1 cellular context compared by ENCODE assay signal in the genomic region with DNA sequence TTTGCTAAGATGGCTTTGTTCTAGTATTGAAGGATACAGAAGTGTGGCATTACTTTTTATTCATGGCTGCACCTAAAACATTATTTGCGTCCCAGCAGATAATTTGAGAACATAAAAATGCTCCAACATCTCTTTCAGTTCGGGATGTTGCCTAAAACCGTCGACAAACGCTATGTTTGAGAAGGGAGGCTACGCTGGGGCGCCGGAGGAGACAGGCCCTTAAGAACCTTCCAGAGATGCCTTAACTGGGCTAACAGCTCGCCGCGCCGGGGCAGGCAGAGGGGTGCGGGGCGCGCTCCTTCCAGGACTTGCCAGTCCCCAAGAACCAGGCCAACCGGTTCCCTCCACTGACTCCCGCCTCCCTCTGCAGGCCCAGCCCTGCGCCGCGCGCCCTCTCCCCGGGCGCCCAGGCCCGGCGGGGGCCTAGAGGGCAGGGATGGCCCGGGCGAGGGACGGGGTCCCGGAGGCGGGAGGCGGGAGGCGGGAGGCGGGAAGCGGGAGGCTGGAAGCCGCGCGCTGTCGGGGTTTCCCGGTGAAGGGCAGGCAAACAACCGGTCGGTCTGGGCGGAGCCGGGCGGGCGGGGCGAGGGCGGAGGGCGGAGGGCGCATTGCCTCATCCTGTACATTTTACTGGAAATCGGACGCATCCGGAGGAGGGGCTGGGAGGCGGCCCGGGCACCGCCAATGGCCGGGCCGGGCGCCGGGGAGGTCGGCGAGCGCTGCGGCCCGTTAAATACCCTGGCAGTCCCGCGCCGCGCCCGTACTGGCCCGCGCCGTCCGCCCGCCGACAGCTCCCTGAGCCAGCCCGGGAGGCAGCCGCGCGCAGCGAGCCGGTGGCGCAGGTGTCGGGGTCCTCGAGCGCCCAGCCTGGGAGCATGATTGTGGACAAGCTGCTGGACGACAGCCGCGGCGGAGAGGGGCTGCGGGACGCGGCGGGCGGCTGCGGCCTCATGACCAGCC.
A peak's percentile ranks its signal among the peaks of the same experiment; 100 is the strongest.
TF ChIP-seq lines count a peak whose summit lies in the region.

A gene with protein sequence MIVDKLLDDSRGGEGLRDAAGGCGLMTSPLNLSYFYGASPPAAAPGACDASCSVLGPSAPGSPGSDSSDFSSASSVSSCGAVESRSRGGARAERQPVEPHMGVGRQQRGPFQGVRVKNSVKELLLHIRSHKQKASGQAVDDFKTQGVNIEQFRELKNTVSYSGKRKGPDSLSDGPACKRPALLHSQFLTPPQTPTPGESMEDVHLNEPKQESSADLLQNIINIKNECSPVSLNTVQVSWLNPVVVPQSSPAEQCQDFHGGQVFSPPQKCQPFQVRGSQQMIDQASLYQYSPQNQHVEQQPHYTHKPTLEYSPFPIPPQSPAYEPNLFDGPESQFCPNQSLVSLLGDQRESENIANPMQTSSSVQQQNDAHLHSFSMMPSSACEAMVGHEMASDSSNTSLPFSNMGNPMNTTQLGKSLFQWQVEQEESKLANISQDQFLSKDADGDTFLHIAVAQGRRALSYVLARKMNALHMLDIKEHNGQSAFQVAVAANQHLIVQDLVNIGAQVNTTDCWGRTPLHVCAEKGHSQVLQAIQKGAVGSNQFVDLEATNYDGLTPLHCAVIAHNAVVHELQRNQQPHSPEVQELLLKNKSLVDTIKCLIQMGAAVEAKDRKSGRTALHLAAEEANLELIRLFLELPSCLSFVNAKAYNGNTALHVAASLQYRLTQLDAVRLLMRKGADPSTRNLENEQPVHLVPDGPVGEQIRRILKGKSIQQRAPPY (plus strand): TSS at position 761 of the 960 bp plus-strand sequence. CDS start 115 bp downstream, at position 876.

TF ChIP-seq in GM12878, 131 proteins besides CTCF, POLR2A, EP300 and RAD21 (continued from another document and continues in another):
- TF ChIP-seq, protein P1, sequence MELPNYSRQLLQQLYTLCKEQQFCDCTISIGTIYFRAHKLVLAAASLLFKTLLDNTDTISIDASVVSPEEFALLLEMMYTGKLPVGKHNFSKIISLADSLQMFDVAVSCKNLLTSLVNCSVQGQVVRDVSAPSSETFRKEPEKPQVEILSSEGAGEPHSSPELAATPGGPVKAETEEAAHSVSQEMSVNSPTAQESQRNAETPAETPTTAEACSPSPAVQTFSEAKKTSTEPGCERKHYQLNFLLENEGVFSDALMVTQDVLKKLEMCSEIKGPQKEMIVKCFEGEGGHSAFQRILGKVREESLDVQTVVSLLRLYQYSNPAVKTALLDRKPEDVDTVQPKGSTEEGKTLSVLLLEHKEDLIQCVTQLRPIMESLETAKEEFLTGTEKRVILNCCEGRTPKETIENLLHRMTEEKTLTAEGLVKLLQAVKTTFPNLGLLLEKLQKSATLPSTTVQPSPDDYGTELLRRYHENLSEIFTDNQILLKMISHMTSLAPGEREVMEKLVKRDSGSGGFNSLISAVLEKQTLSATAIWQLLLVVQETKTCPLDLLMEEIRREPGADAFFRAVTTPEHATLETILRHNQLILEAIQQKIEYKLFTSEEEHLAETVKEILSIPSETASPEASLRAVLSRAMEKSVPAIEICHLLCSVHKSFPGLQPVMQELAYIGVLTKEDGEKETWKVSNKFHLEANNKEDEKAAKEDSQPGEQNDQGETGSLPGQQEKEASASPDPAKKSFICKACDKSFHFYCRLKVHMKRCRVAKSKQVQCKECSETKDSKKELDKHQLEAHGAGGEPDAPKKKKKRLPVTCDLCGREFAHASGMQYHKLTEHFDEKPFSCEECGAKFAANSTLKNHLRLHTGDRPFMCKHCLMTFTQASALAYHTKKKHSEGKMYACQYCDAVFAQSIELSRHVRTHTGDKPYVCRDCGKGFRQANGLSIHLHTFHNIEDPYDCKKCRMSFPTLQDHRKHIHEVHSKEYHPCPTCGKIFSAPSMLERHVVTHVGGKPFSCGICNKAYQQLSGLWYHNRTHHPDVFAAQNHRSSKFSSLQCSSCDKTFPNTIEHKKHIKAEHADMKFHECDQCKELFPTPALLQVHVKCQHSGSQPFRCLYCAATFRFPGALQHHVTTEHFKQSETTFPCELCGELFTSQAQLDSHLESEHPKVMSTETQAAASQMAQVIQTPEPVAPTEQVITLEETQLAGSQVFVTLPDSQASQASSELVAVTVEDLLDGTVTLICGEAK (IDR thresholded peaks at IDR 0.05; ENCODE audit: borderline replicate concordance) = no peak
- TF ChIP-seq, protein P2, sequence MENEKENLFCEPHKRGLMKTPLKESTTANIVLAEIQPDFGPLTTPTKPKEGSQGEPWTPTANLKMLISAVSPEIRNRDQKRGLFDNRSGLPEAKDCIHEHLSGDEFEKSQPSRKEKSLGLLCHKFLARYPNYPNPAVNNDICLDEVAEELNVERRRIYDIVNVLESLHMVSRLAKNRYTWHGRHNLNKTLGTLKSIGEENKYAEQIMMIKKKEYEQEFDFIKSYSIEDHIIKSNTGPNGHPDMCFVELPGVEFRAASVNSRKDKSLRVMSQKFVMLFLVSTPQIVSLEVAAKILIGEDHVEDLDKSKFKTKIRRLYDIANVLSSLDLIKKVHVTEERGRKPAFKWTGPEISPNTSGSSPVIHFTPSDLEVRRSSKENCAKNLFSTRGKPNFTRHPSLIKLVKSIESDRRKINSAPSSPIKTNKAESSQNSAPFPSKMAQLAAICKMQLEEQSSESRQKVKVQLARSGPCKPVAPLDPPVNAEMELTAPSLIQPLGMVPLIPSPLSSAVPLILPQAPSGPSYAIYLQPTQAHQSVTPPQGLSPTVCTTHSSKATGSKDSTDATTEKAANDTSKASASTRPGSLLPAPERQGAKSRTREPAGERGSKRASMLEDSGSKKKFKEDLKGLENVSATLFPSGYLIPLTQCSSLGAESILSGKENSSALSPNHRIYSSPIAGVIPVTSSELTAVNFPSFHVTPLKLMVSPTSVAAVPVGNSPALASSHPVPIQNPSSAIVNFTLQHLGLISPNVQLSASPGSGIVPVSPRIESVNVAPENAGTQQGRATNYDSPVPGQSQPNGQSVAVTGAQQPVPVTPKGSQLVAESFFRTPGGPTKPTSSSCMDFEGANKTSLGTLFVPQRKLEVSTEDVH (IDR thresholded peaks at IDR 0.05; ENCODE audit: low read depth, partially characterized antibody) = no peak
- TF ChIP-seq ZNF217 (IDR thresholded peaks at IDR 0.05) = no peak
- TF ChIP-seq ETV6 (conservative IDR thresholded peaks at IDR 0.05 in 1 of 2, IDR thresholded peaks at IDR 0.05 in 1 of 2; ENCODE audit: borderline replicate concordance in 1 of 2, low read depth in 1 of 2) = no peak
- TF ChIP-seq FOXM1 (IDR thresholded peaks at IDR 0.05; ENCODE audit: low read depth, low read length) = no peak
- no peak for TF ChIP-seq ZSCAN29 (IDR thresholded peaks at IDR 0.05)
- TF ChIP-seq, protein P3, sequence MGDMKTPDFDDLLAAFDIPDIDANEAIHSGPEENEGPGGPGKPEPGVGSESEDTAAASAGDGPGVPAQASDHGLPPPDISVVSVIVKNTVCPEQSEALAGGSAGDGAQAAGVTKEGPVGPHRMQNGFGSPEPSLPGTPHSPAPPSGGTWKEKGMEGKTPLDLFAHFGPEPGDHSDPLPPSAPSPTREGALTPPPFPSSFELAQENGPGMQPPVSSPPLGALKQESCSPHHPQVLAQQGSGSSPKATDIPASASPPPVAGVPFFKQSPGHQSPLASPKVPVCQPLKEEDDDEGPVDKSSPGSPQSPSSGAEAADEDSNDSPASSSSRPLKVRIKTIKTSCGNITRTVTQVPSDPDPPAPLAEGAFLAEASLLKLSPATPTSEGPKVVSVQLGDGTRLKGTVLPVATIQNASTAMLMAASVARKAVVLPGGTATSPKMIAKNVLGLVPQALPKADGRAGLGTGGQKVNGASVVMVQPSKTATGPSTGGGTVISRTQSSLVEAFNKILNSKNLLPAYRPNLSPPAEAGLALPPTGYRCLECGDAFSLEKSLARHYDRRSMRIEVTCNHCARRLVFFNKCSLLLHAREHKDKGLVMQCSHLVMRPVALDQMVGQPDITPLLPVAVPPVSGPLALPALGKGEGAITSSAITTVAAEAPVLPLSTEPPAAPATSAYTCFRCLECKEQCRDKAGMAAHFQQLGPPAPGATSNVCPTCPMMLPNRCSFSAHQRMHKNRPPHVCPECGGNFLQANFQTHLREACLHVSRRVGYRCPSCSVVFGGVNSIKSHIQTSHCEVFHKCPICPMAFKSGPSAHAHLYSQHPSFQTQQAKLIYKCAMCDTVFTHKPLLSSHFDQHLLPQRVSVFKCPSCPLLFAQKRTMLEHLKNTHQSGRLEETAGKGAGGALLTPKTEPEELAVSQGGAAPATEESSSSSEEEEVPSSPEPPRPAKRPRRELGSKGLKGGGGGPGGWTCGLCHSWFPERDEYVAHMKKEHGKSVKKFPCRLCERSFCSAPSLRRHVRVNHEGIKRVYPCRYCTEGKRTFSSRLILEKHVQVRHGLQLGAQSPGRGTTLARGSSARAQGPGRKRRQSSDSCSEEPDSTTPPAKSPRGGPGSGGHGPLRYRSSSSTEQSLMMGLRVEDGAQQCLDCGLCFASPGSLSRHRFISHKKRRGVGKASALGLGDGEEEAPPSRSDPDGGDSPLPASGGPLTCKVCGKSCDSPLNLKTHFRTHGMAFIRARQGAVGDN (IDR thresholded peaks at IDR 0.05) = peak; percentile 95
- no peak for TF ChIP-seq EZH2 (IDR thresholded peaks at IDR 0.05; ENCODE audit: borderline replicate concordance, control insufficient read depth, low read depth, low read length)
- TF ChIP-seq, protein P4, sequence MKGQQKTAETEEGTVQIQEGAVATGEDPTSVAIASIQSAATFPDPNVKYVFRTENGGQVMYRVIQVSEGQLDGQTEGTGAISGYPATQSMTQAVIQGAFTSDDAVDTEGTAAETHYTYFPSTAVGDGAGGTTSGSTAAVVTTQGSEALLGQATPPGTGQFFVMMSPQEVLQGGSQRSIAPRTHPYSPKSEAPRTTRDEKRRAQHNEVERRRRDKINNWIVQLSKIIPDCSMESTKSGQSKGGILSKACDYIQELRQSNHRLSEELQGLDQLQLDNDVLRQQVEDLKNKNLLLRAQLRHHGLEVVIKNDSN (IDR thresholded peaks at IDR 0.05; ENCODE audit: borderline replicate concordance, extremely low read length, insufficient read depth, low read depth, low read length) = no peak
- no peak for TF ChIP-seq SREBF1 (IDR thresholded peaks at IDR 0.05; ENCODE audit: low read length)
- peak; percentile 92 for TF ChIP-seq HDAC6 (IDR thresholded peaks at IDR 0.05; ENCODE audit: unreplicated experiment)
- TF ChIP-seq, protein P5, sequence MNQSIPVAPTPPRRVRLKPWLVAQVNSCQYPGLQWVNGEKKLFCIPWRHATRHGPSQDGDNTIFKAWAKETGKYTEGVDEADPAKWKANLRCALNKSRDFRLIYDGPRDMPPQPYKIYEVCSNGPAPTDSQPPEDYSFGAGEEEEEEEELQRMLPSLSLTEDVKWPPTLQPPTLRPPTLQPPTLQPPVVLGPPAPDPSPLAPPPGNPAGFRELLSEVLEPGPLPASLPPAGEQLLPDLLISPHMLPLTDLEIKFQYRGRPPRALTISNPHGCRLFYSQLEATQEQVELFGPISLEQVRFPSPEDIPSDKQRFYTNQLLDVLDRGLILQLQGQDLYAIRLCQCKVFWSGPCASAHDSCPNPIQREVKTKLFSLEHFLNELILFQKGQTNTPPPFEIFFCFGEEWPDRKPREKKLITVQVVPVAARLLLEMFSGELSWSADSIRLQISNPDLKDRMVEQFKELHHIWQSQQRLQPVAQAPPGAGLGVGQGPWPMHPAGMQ (IDR thresholded peaks at IDR 0.05; ENCODE audit: borderline replicate concordance) = no peak
- no peak for TF ChIP-seq RBBP5 (conservative IDR thresholded peaks at IDR 0.05)
- no peak for TF ChIP-seq ASH2L (IDR thresholded peaks at IDR 0.05; ENCODE audit: borderline replicate concordance, low read depth)
- TF ChIP-seq ZBED1 (IDR thresholded peaks at IDR 0.05; ENCODE audit: borderline replicate concordance) = no peak
- no peak; the same call in 1 of the 2 replicates for TF ChIP-seq CHD2 (IDR thresholded peaks at IDR 0.05; ENCODE audit: borderline replicate concordance, low read depth, low read length)
- TF ChIP-seq MEF2A (IDR thresholded peaks at IDR 0.05; ENCODE audit: insufficient read depth, low read depth, low read length) = 0 out of 2 replicates have a peak, but pooled peaks have one; percentile 2
- TF ChIP-seq IKZF1 (conservative IDR thresholded peaks at IDR 0.05) = peak; percentile 89
- TF ChIP-seq, protein P6, sequence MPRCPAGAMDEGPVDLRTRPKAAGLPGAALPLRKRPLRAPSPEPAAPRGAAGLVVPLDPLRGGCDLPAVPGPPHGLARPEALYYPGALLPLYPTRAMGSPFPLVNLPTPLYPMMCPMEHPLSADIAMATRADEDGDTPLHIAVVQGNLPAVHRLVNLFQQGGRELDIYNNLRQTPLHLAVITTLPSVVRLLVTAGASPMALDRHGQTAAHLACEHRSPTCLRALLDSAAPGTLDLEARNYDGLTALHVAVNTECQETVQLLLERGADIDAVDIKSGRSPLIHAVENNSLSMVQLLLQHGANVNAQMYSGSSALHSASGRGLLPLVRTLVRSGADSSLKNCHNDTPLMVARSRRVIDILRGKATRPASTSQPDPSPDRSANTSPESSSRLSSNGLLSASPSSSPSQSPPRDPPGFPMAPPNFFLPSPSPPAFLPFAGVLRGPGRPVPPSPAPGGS (IDR thresholded peaks at IDR 0.05; ENCODE audit: borderline replicate concordance, insufficient read depth, low read depth, low read length, poor library complexity, severe bottlenecking) = peak; percentile 69
- TF ChIP-seq NFYA (IDR thresholded peaks at IDR 0.05; ENCODE audit: borderline replicate concordance, low read depth, low read length) = no peak
- no peak for TF ChIP-seq RFX5 (IDR thresholded peaks at IDR 0.05; ENCODE audit: low read depth, low read length)
- no peak for TF ChIP-seq TARDBP (IDR thresholded peaks at IDR 0.05; ENCODE audit: borderline replicate concordance)
- no peak for TF ChIP-seq HDGF (IDR thresholded peaks at IDR 0.05)
- TF ChIP-seq NR2C1 (IDR thresholded peaks at IDR 0.05) = no peak
- no peak for TF ChIP-seq IRF4 (IDR thresholded peaks at IDR 0.05; ENCODE audit: low read depth, low read length)
- TF ChIP-seq PML (IDR thresholded peaks at IDR 0.05; ENCODE audit: low read length) = peak; percentile 88
- 0 out of 4 replicates have a peak, but pooled peaks of 1 of the 2 experiments have one; percentile 8 for TF ChIP-seq SRF (IDR thresholded peaks at IDR 0.05; ENCODE audit: low read depth in 2 of 2, low read length in 2 of 2)
- TF ChIP-seq, protein P7, sequence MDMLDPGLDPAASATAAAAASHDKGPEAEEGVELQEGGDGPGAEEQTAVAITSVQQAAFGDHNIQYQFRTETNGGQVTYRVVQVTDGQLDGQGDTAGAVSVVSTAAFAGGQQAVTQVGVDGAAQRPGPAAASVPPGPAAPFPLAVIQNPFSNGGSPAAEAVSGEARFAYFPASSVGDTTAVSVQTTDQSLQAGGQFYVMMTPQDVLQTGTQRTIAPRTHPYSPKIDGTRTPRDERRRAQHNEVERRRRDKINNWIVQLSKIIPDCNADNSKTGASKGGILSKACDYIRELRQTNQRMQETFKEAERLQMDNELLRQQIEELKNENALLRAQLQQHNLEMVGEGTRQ (IDR thresholded peaks at IDR 0.05; ENCODE audit: borderline replicate concordance, low read depth, low read length) = no peak
- no peak for TF ChIP-seq MTA3 (IDR thresholded peaks at IDR 0.05; ENCODE audit: borderline replicate concordance, low read length)
- 0 out of 2 replicates have a peak, but pooled peaks have one; percentile 18 for TF ChIP-seq GATAD2B (conservative IDR thresholded peaks at IDR 0.05; ENCODE audit: low read depth)
- TF ChIP-seq, protein P8, sequence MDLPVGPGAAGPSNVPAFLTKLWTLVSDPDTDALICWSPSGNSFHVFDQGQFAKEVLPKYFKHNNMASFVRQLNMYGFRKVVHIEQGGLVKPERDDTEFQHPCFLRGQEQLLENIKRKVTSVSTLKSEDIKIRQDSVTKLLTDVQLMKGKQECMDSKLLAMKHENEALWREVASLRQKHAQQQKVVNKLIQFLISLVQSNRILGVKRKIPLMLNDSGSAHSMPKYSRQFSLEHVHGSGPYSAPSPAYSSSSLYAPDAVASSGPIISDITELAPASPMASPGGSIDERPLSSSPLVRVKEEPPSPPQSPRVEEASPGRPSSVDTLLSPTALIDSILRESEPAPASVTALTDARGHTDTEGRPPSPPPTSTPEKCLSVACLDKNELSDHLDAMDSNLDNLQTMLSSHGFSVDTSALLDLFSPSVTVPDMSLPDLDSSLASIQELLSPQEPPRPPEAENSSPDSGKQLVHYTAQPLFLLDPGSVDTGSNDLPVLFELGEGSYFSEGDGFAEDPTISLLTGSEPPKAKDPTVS (IDR thresholded peaks at IDR 0.05; ENCODE audit: low read depth, low read length) = no peak
- TF ChIP-seq CBX5 (IDR thresholded peaks at IDR 0.05; ENCODE audit: low read depth) = no peak
- no peak for TF ChIP-seq ZNF274 (IDR thresholded peaks at IDR 0.05; ENCODE audit: insufficient read depth, insufficient read length)
